In genomic region chr5:30098940-30099339, GRCh38 we compare ENCODE assay signal across 19 cellular contexts.
"Had no signal": no experiment of that assay in that cellular context is flagged by ENCODE, and none has a peak within 500 bp of the region (broad histone marks: within the 10 kb centered on the region; RNA-seq: fewer than 3 reads in every experiment).

No MANE protein-coding gene starts in this region.

- H3K27me3 ChIP-seq: esophagus squamous epithelium, hepatocyte, pancreas had no signal

- H3K4me2 ChIP-seq: hepatocyte had no signal

- H3K4me3 ChIP-seq: esophagus squamous epithelium, hepatocyte, lung, pancreas, smooth muscle cell had no signal

- H3K79me2 ChIP-seq: hepatocyte had no signal

- FAIRE-seq: colon, pancreas had no signal

- H3K4me1 Mint-ChIP-seq: naive thymus-derived CD8-positive, alpha-beta T cell had no signal

- H3K4me3 Mint-ChIP-seq: dendritic cell treated with granulocyte-macrophage colony-stimulating factor and Interleukin-4, amounts not matched to agents 40 ng/mL and 50 ng/mL, for 4 days; effector memory CD8-positive, alpha-beta T cell; naive thymus-derived CD8-positive, alpha-beta T cell; neural crest cell had no signal

- DNase-seq: effector memory CD8-positive, alpha-beta T cell; esophagus squamous epithelium; foreskin fibroblast; kidney; left colon; left ventricle myocardium superior; naive thymus-derived CD8-positive, alpha-beta T cell; pancreas; right cardiac atrium; stimulated activated CD4-positive, alpha-beta T cell treated with anti-CD3 and anti-CD28 coated beads, Interleukin-2, amount 100 ng/mL, for 48 hours; stimulated activated naive CD4-positive, alpha-beta T cell treated with Interleukin-2 at 50 U/mL for 16 hours; trophoblast cell had no signal

- H3K9me3 Mint-ChIP-seq: neural crest cell had no signal

- H3K27ac ChIP-seq: esophagus squamous epithelium, hepatocyte, pancreas had no signal

- H3K9me3 ChIP-seq: esophagus squamous epithelium, pancreas had no signal

- H3K27ac Mint-ChIP-seq: dendritic cell treated with granulocyte-macrophage colony-stimulating factor and Interleukin-4, amounts not matched to agents 40 ng/mL and 50 ng/mL, for 4 days; effector memory CD8-positive, alpha-beta T cell; naive thymus-derived CD8-positive, alpha-beta T cell; progenitor cell of endocrine pancreas had no signal

- ATAC-seq: effector memory CD8-positive, alpha-beta T cell; left colon; left ventricle myocardium superior; naive thymus-derived CD8-positive, alpha-beta T cell; pancreas; right cardiac atrium had no signal

- H3K27me3 Mint-ChIP-seq: dendritic cell treated with granulocyte-macrophage colony-stimulating factor and Interleukin-4, amounts not matched to agents 40 ng/mL and 50 ng/mL, for 4 days; effector memory CD8-positive, alpha-beta T cell; naive thymus-derived CD8-positive, alpha-beta T cell; progenitor cell of endocrine pancreas had no signal

- H3K36me3 ChIP-seq: esophagus squamous epithelium, pancreas had no signal

- H2AFZ ChIP-seq: hepatocyte had no signal

- H3K4me1 ChIP-seq: esophagus squamous epithelium, pancreas had no signal
